ENCODE assay signal across 25 cellular contexts in genomic region chr7:65409363-65409762, GRCh38.
"Had no signal": no experiment of that assay in that cellular context is flagged by ENCODE, and none has a peak within 500 bp of the region (broad histone marks: within the 10 kb centered on the region; RNA-seq: fewer than 3 reads in every experiment).

No MANE protein-coding gene starts in this region.

- H3K27ac ChIP-seq: stomach, suprapubic skin, testis, thoracic aorta, thyroid gland, tibial artery, tibial nerve, transverse colon, upper lobe of left lung, upper lobe of right lung, uterus, vagina had no signal

- H3K9me3 ChIP-seq: testis, thyroid gland had no signal

- H3K36me3 ChIP-seq: stomach, suprapubic skin, thoracic aorta, thyroid gland, tibial nerve, transverse colon, upper lobe of left lung, upper lobe of right lung, uterus, vagina had no signal

- H3K27me3 ChIP-seq: stomach, testis, thyroid gland, tibial artery, tibial nerve, transverse colon, upper lobe of left lung, upper lobe of right lung, uterus, vagina had no signal

- DNase-seq: stimulated activated CD4-positive, alpha-beta T cell treated with anti-CD3 and anti-CD28 coated beads, Interleukin-2, amount 100 ng/mL, for 48 hours; stimulated activated CD4-positive, alpha-beta T cell treated with anti-CD3 and anti-CD28 coated beads, Interleukin-4, amount 100 ng/mL, for 1 hour; stimulated activated CD4-positive, alpha-beta T cell treated with anti-CD3 and anti-CD28 coated beads, Interleukin-4, amount 100 ng/mL, for 24 hours; stimulated activated CD4-positive, alpha-beta T cell treated with anti-CD3 and anti-CD28 coated beads, Interleukin-4, amount 100 ng/mL, for 4 hours; stimulated activated CD8-positive, alpha-beta memory T cell treated with anti-CD3 and anti-CD28 coated beads, Interleukin-4, amount 100 ng/mL, for 48 hours; stimulated activated naive B cell treated with anti-CD40 and anti-IgM and Interleukin-4, amounts not matched to agents 10 μg/mL and 1 μg/mL and 100 μg/mL, for 72 hours; stimulated activated naive CD4-positive, alpha-beta T cell; stimulated activated naive CD4-positive, alpha-beta T cell treated with Interleukin-2 at 50 U/mL for 16 hours; stimulated activated naive CD8-positive, alpha-beta T cell treated with anti-CD3 and anti-CD28 coated beads, Interleukin-15, amount 100 ng/mL, for 72 hours; stimulated activated naive CD8-positive, alpha-beta T cell treated with anti-CD3 and anti-CD28 coated beads, Interleukin-15, Interleukin-2, amounts not matched to agents 100 U/mL and 50 U/mL, for 24 hours; stomach; substantia nigra; testis; thyroid gland; tibial artery; transverse colon; upper lobe of left lung; upper lobe of right lung; uterus had no signal

- ATAC-seq: stimulated activated effector memory CD8-positive, alpha-beta T cell treated with anti-CD3 and anti-CD28 coated beads, Interleukin-12 subunit alpha, Interleukin-12 subunit beta, amount 100 ng/mL, for 72 hours; stimulated activated memory B cell treated with anti-CD40 and anti-IgM and Interleukin-4, amounts not matched to agents 10 μg/mL and 1 μg/mL and 100 μg/mL, for 72 hours; stimulated activated naive B cell treated with anti-CD40 and anti-IgM and Interleukin-4, amounts not matched to agents 10 μg/mL and 1 μg/mL and 100 μg/mL, for 72 hours; stimulated activated naive CD8-positive, alpha-beta T cell treated with anti-CD3 and anti-CD28 coated beads, Interleukin-15, amount 100 ng/mL, for 72 hours; stimulated activated naive CD8-positive, alpha-beta T cell treated with anti-CD3 and anti-CD28 coated beads, Interleukin-15, Interleukin-2, amounts not matched to agents 100 U/mL and 50 U/mL, for 24 hours; upper lobe of right lung had no signal

- H3K4me3 ChIP-seq: stomach, suprapubic skin, testis, thoracic aorta, thyroid gland, tibial artery, tibial nerve, transverse colon, upper lobe of left lung, upper lobe of right lung, uterus, vagina had no signal

- H3K4me1 ChIP-seq: stomach, suprapubic skin, testis, thyroid gland, tibial artery, tibial nerve, transverse colon, upper lobe of left lung, upper lobe of right lung, uterus, vagina had no signal
